Comparison of ENCODE assay signal across 9 cellular contexts in the genomic region with DNA sequence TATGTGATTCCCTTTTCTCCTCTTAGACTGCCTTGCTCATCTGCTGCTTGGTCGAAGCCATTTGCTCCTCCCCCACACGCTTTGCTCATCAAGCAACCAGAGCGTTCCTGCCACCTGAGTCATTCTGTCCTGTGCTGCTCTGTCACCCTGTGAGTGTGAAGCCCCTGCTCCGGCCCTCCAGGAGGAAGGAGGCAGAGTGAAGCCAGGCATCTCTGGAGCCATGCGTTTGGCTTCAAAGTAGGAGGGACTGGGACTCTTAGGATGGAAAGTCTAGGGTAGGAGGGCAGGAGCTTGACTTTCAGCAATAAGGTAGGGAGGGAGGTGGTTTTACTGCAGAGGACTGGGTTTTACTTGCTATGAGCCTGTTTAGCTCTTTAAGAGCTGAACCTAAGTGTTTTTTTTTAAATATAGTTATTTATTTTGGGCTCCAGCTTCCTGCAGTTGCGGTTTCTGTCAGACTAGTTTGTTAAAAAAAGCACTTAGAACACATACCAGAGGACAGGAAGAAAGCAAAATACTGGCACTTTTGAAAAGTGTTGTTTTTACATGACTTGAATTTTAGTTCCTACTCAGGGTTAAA.
DNase-seq lines count a peak whose midpoint lies in the region; ATAC-seq and TF ChIP-seq lines count a peak whose summit lies in the region.
"Had no signal": no experiment of that assay in that cellular context is flagged by ENCODE, and none has a peak within 500 bp of the region (broad histone marks: within the 10 kb centered on the region; RNA-seq: fewer than 3 reads in every experiment).

No MANE protein-coding gene starts in this region.

- no peaks in the 10 kb centered on the region for H3K27me3 Mint-ChIP-seq in natural killer cell treated with Interleukin-12 subunit alpha and Interleukin-12 subunit beta and Interleukin-15 and Interleukin-18, amount 100 ng/mL, for 72 hours

- peak overlapping the region; percentile 91 to 93 for H3K27ac Mint-ChIP-seq in natural killer cell treated with Interleukin-12 subunit alpha and Interleukin-12 subunit beta and Interleukin-15 and Interleukin-18, amount 100 ng/mL, for 72 hours

- no peaks in the 10 kb centered on the region for H3K9me3 ChIP-seq in stomach
- H3K9me3 ChIP-seq: gastrocnemius medialis had no signal

- DNase-seq in GM06990 (ENCODE audit: extremely low read depth, insufficient read length) (peak; percentile 80), GOT3 (lab: John Stamatoyannopoulos, UW) (peak; percentile 22), LHCN-M2 (ENCODE audit: low read depth) (peak; percentile 97), stomach (peak; percentile 34), NCI-H2171 (lab: John Stamatoyannopoulos, UW) (no peak)
- peak; percentile 57 for DNase-seq in activated CD4-positive, alpha-beta T cell treated with anti-CD3 and anti-CD28 coated beads, Interleukin-2, amount 50 U/mL, for 1 hour
- peak; percentile 15 for DNase-seq in effector CD8-positive, alpha-beta T cell (lab: John Stamatoyannopoulos, UW)
- DNase-seq in natural killer cell treated with Interleukin-12 subunit alpha and Interleukin-12 subunit beta and Interleukin-15 and Interleukin-18, amount 100 ng/mL, for 72 hours (ENCODE audit: low spot score) = peak; percentile 86

- peak overlapping the region; percentile 4; the same call in 1 of the 2 replicates for H3K4me3 ChIP-seq in GM06990 (replicated peaks; ENCODE audit: low read depth, low read length)
- H3K4me3 ChIP-seq in stomach = peak overlapping the region in 1 of 4 donors; percentile 24
- H3K4me3 ChIP-seq: gastrocnemius medialis had no signal

- ATAC-seq in natural killer cell treated with Interleukin-12 subunit alpha and Interleukin-12 subunit beta and Interleukin-15 and Interleukin-18, amount 100 ng/mL, for 72 hours = peak; percentile 98 to 99
- ATAC-seq: gastrocnemius medialis had no signal

- H3K27me3 ChIP-seq in GM06990 (replicated peaks; ENCODE audit: control insufficient read depth, insufficient read depth, low read length) = no peaks in the 10 kb centered on the region
- no peaks in the 10 kb centered on the region for H3K27me3 ChIP-seq in stomach
- H3K27me3 ChIP-seq: gastrocnemius medialis had no signal

- H3K27ac ChIP-seq in stomach = peak overlapping the region; percentile 21 to 81 (median 72)

- intact Hi-C loops in stomach (cut with DNase I; ENCODE audit: low total_unique reads) = no loop called here

- no peak for TF ChIP-seq EP300 in stomach (IDR thresholded peaks at IDR 0.05)

- peaks cover 0 to 24% (median 14%) of the 10 kb centered on the region in 4 donors for H3K4me1 ChIP-seq in stomach
- H3K4me1 ChIP-seq: gastrocnemius medialis had no signal

- no peaks in the 10 kb centered on the region for H3K36me3 Mint-ChIP-seq in natural killer cell treated with Interleukin-12 subunit alpha and Interleukin-12 subunit beta and Interleukin-15 and Interleukin-18, amount 100 ng/mL, for 72 hours

- H3K9me3 Mint-ChIP-seq in natural killer cell treated with Interleukin-12 subunit alpha and Interleukin-12 subunit beta and Interleukin-15 and Interleukin-18, amount 100 ng/mL, for 72 hours = no peaks in the 10 kb centered on the region

- WGBS in stomach, 5 donors = 5 to 24% (median 11%) methylated on average over 6 of the region's 6 CpGs

- no peak for TF ChIP-seq POLR2A in stomach (IDR thresholded peaks at IDR 0.05)

- H3K4me1 Mint-ChIP-seq in natural killer cell treated with Interleukin-12 subunit alpha and Interleukin-12 subunit beta and Interleukin-15 and Interleukin-18, amount 100 ng/mL, for 72 hours (ENCODE audit: low read depth in 2 of 2) = peaks cover 35 to 51% of the 10 kb centered on the region in 2 donors

- no peak for TF ChIP-seq CTCF in GM06990 (IDR thresholded peaks at IDR 0.05; ENCODE audit: insufficient read depth, low read length, poor library complexity, severe bottlenecking)
- no peak for TF ChIP-seq CTCF in stomach (IDR thresholded peaks at IDR 0.05)

- H3K4me3 Mint-ChIP-seq in natural killer cell treated with Interleukin-12 subunit alpha and Interleukin-12 subunit beta and Interleukin-15 and Interleukin-18, amount 100 ng/mL, for 72 hours = peak overlapping the region; percentile 82

- no peaks in the 10 kb centered on the region for H3K36me3 ChIP-seq in GM06990 (ENCODE audit: control insufficient read depth, insufficient read depth, low read length)
- H3K36me3 ChIP-seq in stomach = no peaks in the 10 kb centered on the region
- H3K36me3 ChIP-seq: gastrocnemius medialis had no signal
